Comparison of ENCODE assay signal across 32 cellular contexts in the genomic region with DNA sequence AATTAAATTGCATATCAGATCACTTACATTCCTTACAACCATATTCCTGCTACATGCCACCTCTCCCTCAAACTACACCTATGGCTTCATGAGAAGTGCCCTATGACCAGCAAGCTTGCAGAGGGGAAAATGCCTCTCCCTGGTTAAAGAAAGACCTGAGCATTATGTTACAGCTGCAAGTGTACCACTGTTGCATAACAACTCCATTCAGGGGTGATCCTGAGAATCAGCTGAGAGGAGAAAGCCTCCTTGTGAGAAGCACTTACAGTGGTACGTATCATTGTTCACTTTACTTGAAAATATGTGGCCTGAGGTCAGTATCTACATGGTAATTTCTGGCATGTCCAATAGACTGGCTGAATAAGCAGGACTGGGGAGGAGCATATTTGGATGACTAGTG.
"Had no signal": no experiment of that assay in that cellular context is flagged by ENCODE, and none has a peak within 500 bp of the region (broad histone marks: within the 10 kb centered on the region; RNA-seq: fewer than 3 reads in every experiment).

No MANE protein-coding gene starts in this region.

- H3K27ac ChIP-seq: adrenal gland, body of pancreas, brain microvascular endothelial cell, breast epithelium, VCaP had no signal

- H3K27me3 ChIP-seq: adrenal gland, body of pancreas, brain microvascular endothelial cell, breast epithelium had no signal

- H3K4me3 ChIP-seq: adrenal gland, body of pancreas, breast epithelium had no signal

- DNase-seq: activated B cell treated with CpG ODN at 0.5 μM for 24 hours; activated CD4-positive, alpha-beta memory T cell treated with anti-CD3 and anti-CD28 coated beads for 36 hours; activated CD4-positive, alpha-beta T cell treated with anti-CD3 and anti-CD28 coated beads for 4 hours; activated CD4-positive, alpha-beta T cell treated with anti-CD3 and anti-CD28 coated beads, Interleukin-2, amount 10 ng/mL, durations not matched to agents 24 days and 14 days; activated CD4-positive, alpha-beta T cell treated with anti-CD3 and anti-CD28 coated beads, Interleukin-2, amount 50 U/mL, for 1 hour; activated CD4-positive, alpha-beta T cell treated with anti-CD3 and anti-CD28 coated beads, Interleukin-2, amount 50 U/mL, for 4 hours; activated CD4-positive, CD25-positive, alpha-beta regulatory T cell treated with anti-CD3 and anti-CD28 coated beads, Interleukin-2, amount 50 U/mL, for 72 hours; activated CD8-positive, alpha-beta memory T cell treated with anti-CD3 and anti-CD28 coated beads, Interleukin-2, amount 50 U/mL, for 4 hours; activated CD8-positive, alpha-beta T cell treated with anti-CD3 and anti-CD28 coated beads for 36 hours; activated effector memory CD4-positive, alpha-beta T cell treated with anti-CD3 and anti-CD28 coated beads, Interleukin-2, amount 50 U/mL, for 16 hours; activated gamma-delta T cell treated with Interleukin-2 at 50 U/mL for 16 hours; activated naive CD4-positive, alpha-beta T cell; activated naive CD4-positive, alpha-beta T cell treated with anti-CD3 and anti-CD28 coated beads for 36 hours; activated naive CD4-positive, alpha-beta T cell treated with anti-CD3 and anti-CD28 coated beads, Interleukin-2, amount 50 U/mL, for 16 hours; activated naive CD8-positive, alpha-beta T cell treated with anti-CD3 and anti-CD28 coated beads for 36 hours; activated T-cell treated with anti-CD3 and anti-CD28 coated beads for 4 hours; activated T-cell treated with anti-CD3 and anti-CD28 coated beads, Interleukin-2, amount 50 U/mL, for 1 hour; activated T-cell treated with anti-CD3 and anti-CD28 coated beads, Interleukin-2, amount 50 U/mL, for 4 hours; activated T-cell treated with anti-CD3 and anti-CD28 coated beads, Interleukin-2, amount 50 U/mL, for 72 hours; adrenal gland; amniotic stem cell; aorta; body of pancreas; brain microvascular endothelial cell; central memory CD4-positive, alpha-beta T cell; T-helper 1 cell; T-helper 2 cell; T-helper 9 cell had no signal

- FAIRE-seq: astrocyte, TTC549 had no signal

- ATAC-seq: activated CD8-positive, alpha-beta T cell treated with anti-CD3 and anti-CD28 coated beads for 36 hours; activated T-cell treated with anti-CD3 and anti-CD28 coated beads, Interleukin-2, amount 50 U/mL, for 4 hours; body of pancreas had no signal

- H3K36me3 ChIP-seq: adrenal gland, brain microvascular endothelial cell, breast epithelium had no signal

- H3K4me1 ChIP-seq: body of pancreas, breast epithelium had no signal

- H3K9me3 ChIP-seq: adrenal gland, body of pancreas, breast epithelium had no signal
